10 cellular contexts compared by ENCODE assay signal in genomic region chr16:54284931-54285413, GRCh38.
DNase-seq lines count a peak whose midpoint lies in the region; ATAC-seq and TF ChIP-seq lines count a peak whose summit lies in the region.
"Had no signal": no experiment of that assay in that cellular context is flagged by ENCODE, and none has a peak within 500 bp of the region (broad histone marks: within the 10 kb centered on the region; RNA-seq: fewer than 3 reads in every experiment).

No MANE protein-coding gene starts in this region.

- no peak for DNase-seq in T-helper 1 cell
- DNase-seq in iPS DF 6.9 (ENCODE audit: low read depth, low spot score): no peak
- DNase-seq in stimulated activated naive B cell treated with anti-CD40 and anti-IgM and Interleukin-4, amounts not matched to agents 10 μg/mL and 1 μg/mL and 100 μg/mL, for 72 hours: no peak
- no peak for DNase-seq in GF-D8 (lab: John Stamatoyannopoulos, UW)
- no peak for DNase-seq in NCI-H187 treated with DMSO at 0.1 percent for 48 hours (lab: John Stamatoyannopoulos, UW)
- DNase-seq: colonic mucosa, IMR-90 had no signal

- no peak for TF ChIP-seq CTCF in VCaP (conservative IDR thresholded peaks at IDR 0.05)

- H3K27me3 ChIP-seq in iPS DF 6.9 (ENCODE audit: control insufficient read depth, insufficient read depth, low read length): peaks cover 67% of the 10 kb centered on the region

- peak overlapping the region; percentile 86 for H3K27ac Mint-ChIP-seq in T-helper 1 cell treated with Interleukin-12 subunit alpha and Interleukin-12 subunit beta and Interleukin-4 antibody, amounts not matched to agents 30 μg/mL and 1 μg/mL, for 36 hours
- peak overlapping the region; percentile 92 for H3K27ac Mint-ChIP-seq in stimulated activated naive B cell treated with anti-CD40 and anti-IgM and Interleukin-4, amounts not matched to agents 10 μg/mL and 1 μg/mL and 100 μg/mL, for 72 hours

- no peaks in the 10 kb centered on the region for H3K9me3 ChIP-seq in iPS DF 6.9 (ENCODE audit: control insufficient read depth, insufficient read depth, low read length)
- H3K9me3 ChIP-seq: colonic mucosa had no signal

- no CpG with 5 or more reads among the region's 42 CpGs for WGBS in iPS DF 6.9 (ENCODE audit: insufficient coverage, insufficient read length)

- peaks cover 78% of the 10 kb centered on the region for H3K27me3 Mint-ChIP-seq in T-helper 1 cell treated with Interleukin-12 subunit alpha and Interleukin-12 subunit beta and Interleukin-4 antibody, amounts not matched to agents 30 μg/mL and 1 μg/mL, for 36 hours (ENCODE audit: low read depth)
- H3K27me3 Mint-ChIP-seq in stimulated activated naive B cell treated with anti-CD40 and anti-IgM and Interleukin-4, amounts not matched to agents 10 μg/mL and 1 μg/mL and 100 μg/mL, for 72 hours: peaks cover 76 to 94% of the 10 kb centered on the region in 2 donors

- H3K4me3 ChIP-seq in iPS DF 6.9 (ENCODE audit: low read length): peak overlapping the region; percentile 72; the same call in 1 of the 2 replicates

- no peaks in the 10 kb centered on the region for H3K36me3 ChIP-seq in iPS DF 6.9 (ENCODE audit: control insufficient read depth, insufficient read depth, low read length)
- H3K36me3 ChIP-seq: colonic mucosa had no signal

- H3K36me3 Mint-ChIP-seq in T-helper 1 cell treated with Interleukin-12 subunit alpha and Interleukin-12 subunit beta and Interleukin-4 antibody, amounts not matched to agents 30 μg/mL and 1 μg/mL, for 36 hours (ENCODE audit: low read depth): peaks cover 13% of the 10 kb centered on the region
- H3K36me3 Mint-ChIP-seq in stimulated activated naive B cell treated with anti-CD40 and anti-IgM and Interleukin-4, amounts not matched to agents 10 μg/mL and 1 μg/mL and 100 μg/mL, for 72 hours: peaks cover 10 to 18% of the 10 kb centered on the region in 2 donors

- H3K4me1 Mint-ChIP-seq in T-helper 1 cell treated with Interleukin-12 subunit alpha and Interleukin-12 subunit beta and Interleukin-4 antibody, amounts not matched to agents 30 μg/mL and 1 μg/mL, for 36 hours (ENCODE audit: low read depth): peaks cover 20% of the 10 kb centered on the region
- peaks cover 28 to 56% of the 10 kb centered on the region in 2 donors for H3K4me1 Mint-ChIP-seq in stimulated activated naive B cell treated with anti-CD40 and anti-IgM and Interleukin-4, amounts not matched to agents 10 μg/mL and 1 μg/mL and 100 μg/mL, for 72 hours

- no peaks in the 10 kb centered on the region for H3K9me3 Mint-ChIP-seq in T-helper 1 cell treated with Interleukin-12 subunit alpha and Interleukin-12 subunit beta and Interleukin-4 antibody, amounts not matched to agents 30 μg/mL and 1 μg/mL, for 36 hours
- peaks cover 0 to 3% of the 10 kb centered on the region in 2 donors for H3K9me3 Mint-ChIP-seq in stimulated activated naive B cell treated with anti-CD40 and anti-IgM and Interleukin-4, amounts not matched to agents 10 μg/mL and 1 μg/mL and 100 μg/mL, for 72 hours

- peak overlapping the region; percentile 59 for H3K4me3 Mint-ChIP-seq in T-helper 1 cell treated with Interleukin-12 subunit alpha and Interleukin-12 subunit beta and Interleukin-4 antibody, amounts not matched to agents 30 μg/mL and 1 μg/mL, for 36 hours
- H3K4me3 Mint-ChIP-seq in stimulated activated naive B cell treated with anti-CD40 and anti-IgM and Interleukin-4, amounts not matched to agents 10 μg/mL and 1 μg/mL and 100 μg/mL, for 72 hours: peak overlapping the region; percentile 63 to 65

- no peak for ATAC-seq in stimulated activated naive B cell treated with anti-CD40 and anti-IgM and Interleukin-4, amounts not matched to agents 10 μg/mL and 1 μg/mL and 100 μg/mL, for 72 hours (replicated peaks)
- no peak for ATAC-seq in HG02798 (IDR thresholded peaks at IDR 0.05; ENCODE audit: poor library complexity, unreplicated experiment)

- peak overlapping the region; percentile 98 for H3K27ac ChIP-seq in VCaP
- no peak overlapping the region for H3K27ac ChIP-seq in iPS DF 6.9 (ENCODE audit: low read length)
- H3K27ac ChIP-seq: colonic mucosa had no signal

- H3K4me1 ChIP-seq in iPS DF 6.9 (ENCODE audit: control insufficient read depth, insufficient read depth, low read length): peaks cover 5% of the 10 kb centered on the region; the same call in 1 of the 2 replicates
